Comparison of ENCODE assay signal across 29 cellular contexts in genomic region chr9:135774794-135775525, GRCh38.
"Had no signal": no experiment of that assay in that cellular context is flagged by ENCODE, and none has a peak within 500 bp of the region (broad histone marks: within the 10 kb centered on the region; RNA-seq: fewer than 3 reads in every experiment).

No MANE protein-coding gene starts in this region.

- FAIRE-seq: colon, RCC 7860 had no signal

- H3K27ac ChIP-seq: adrenal gland, RWPE1, WERI-Rb-1 had no signal

- H3K9me3 ChIP-seq: adrenal gland had no signal

- DNase-seq: activated CD4-positive, alpha-beta T cell treated with anti-CD3 and anti-CD28 coated beads, Interleukin-2, amount 10 ng/mL, durations not matched to agents 24 days and 14 days; activated CD4-positive, alpha-beta T cell treated with anti-CD3 and anti-CD28 coated beads, Interleukin-2, amount 50 U/mL, for 4 hours; activated CD8-positive, alpha-beta T cell treated with anti-CD3 and anti-CD28 coated beads for 36 hours; activated gamma-delta T cell; activated naive CD4-positive, alpha-beta T cell treated with anti-CD3 and anti-CD28 coated beads for 36 hours; activated T-cell treated with anti-CD3 and anti-CD28 coated beads, Interleukin-2, amount 50 U/mL, for 1 hour; activated T-cell treated with anti-CD3 and anti-CD28 coated beads, Interleukin-2, amount 50 U/mL, for 72 hours; adrenal gland; central memory CD4-positive, alpha-beta T cell; NCI-H1105; NCI-H1417 treated with DMSO at 0.1 percent for 48 hours; NCI-H187 treated with DMSO at 0.1 percent for 48 hours; NCI-H2081; NCI-H2171 treated with DMSO at 0.1 percent for 48 hours; NCI-H345; NCI-H526; NCI-H748 treated with DMSO at 0.1 percent for 48 hours; NK-92 treated with Interleukin-12 subunit alpha and Interleukin-12 subunit beta, amount 100 ng/mL, for 24 hours; PC-3; Right ventricle myocardium superior; SW 1271; T-helper 1 cell; T-helper 2 cell; T-helper 9 cell; WERI-Rb-1 had no signal

- H3K4me3 ChIP-seq: adrenal gland had no signal

- H3K27me3 ChIP-seq: adrenal gland had no signal

- H3K36me3 ChIP-seq: adrenal gland, WERI-Rb-1 had no signal

- H3K4me1 ChIP-seq: adrenal gland had no signal

- ATAC-seq: activated CD8-positive, alpha-beta T cell treated with anti-CD3 and anti-CD28 coated beads for 36 hours; activated naive CD4-positive, alpha-beta T cell treated with anti-CD3 and anti-CD28 coated beads, Interleukin-2, amount 50 U/mL, for 72 hours; activated T-cell treated with anti-CD3 and anti-CD28 coated beads, Interleukin-2, amount 50 U/mL, for 72 hours; PC-3 had no signal
